10 cellular contexts compared by ENCODE assay signal in genomic region chr2:178452334-178452733, GRCh38. TPM values are rescaled to one million over a fixed set of nuclear protein-coding genes. Genes with fewer than 3 reads are reported as not detected.
A peak's percentile ranks its signal among the peaks of the same experiment; 100 is the strongest.
DNase-seq lines count a peak whose midpoint lies in the region; ATAC-seq and TF ChIP-seq lines count a peak whose summit lies in the region.
"Had no signal": no experiment of that assay in that cellular context is flagged by ENCODE, and none has a peak within 500 bp of the region (broad histone marks: within the 10 kb centered on the region; RNA-seq: fewer than 3 reads in every experiment).

No MANE protein-coding gene starts in this region.

- H3K4me3 Mint-ChIP-seq in activated T-cell treated with anti-CD3 and anti-CD28 coated beads, Interleukin-2, amount 50 U/mL, for 72 hours, result peak overlapping the region; percentile 95 to 97
- peak overlapping the region; percentile 11 for H3K4me3 Mint-ChIP-seq in memory B cell

- H3K27me3 Mint-ChIP-seq in activated T-cell treated with anti-CD3 and anti-CD28 coated beads, Interleukin-2, amount 50 U/mL, for 72 hours (ENCODE audit: low read depth), result no peaks in the 10 kb centered on the region
- no peaks in the 10 kb centered on the region for H3K27me3 Mint-ChIP-seq in memory B cell

- intact Hi-C loops in mucosa of descending colon (cut with DNase I, micrococcal nuclease), result no loop called here

- peak overlapping the region; percentile 94 for H3K4me3 ChIP-seq in SJCRH30
- H3K4me3 ChIP-seq in thoracic aorta, result peak overlapping the region; percentile 93
- H3K4me3 ChIP-seq in mucosa of descending colon, result no peak overlapping the region

- H3K9me3 Mint-ChIP-seq in activated T-cell treated with anti-CD3 and anti-CD28 coated beads, Interleukin-2, amount 50 U/mL, for 72 hours, result no peaks in the 10 kb centered on the region
- no peaks in the 10 kb centered on the region for H3K9me3 Mint-ChIP-seq in memory B cell

- peaks cover 5 to 15% of the 10 kb centered on the region in 2 donors for H3K36me3 Mint-ChIP-seq in activated T-cell treated with anti-CD3 and anti-CD28 coated beads, Interleukin-2, amount 50 U/mL, for 72 hours (ENCODE audit: insufficient read depth in 2 of 2)
- peaks cover 10% of the 10 kb centered on the region for H3K36me3 Mint-ChIP-seq in memory B cell

- H3K27me3 ChIP-seq in SJCRH30, result no peaks in the 10 kb centered on the region
- H3K27me3 ChIP-seq in thoracic aorta (replicated peaks; ENCODE audit: insufficient read depth), result no peaks in the 10 kb centered on the region

- H3K36me3 ChIP-seq in SJCRH30 (peaks cover 12% of the 10 kb centered on the region), thoracic aorta (peaks cover 4% of the 10 kb centered on the region), mucosa of descending colon (ENCODE audit: low read depth) (no peaks in the 10 kb centered on the region)

- no peak for ATAC-seq in activated T-cell treated with anti-CD3 and anti-CD28 coated beads, Interleukin-2, amount 50 U/mL, for 72 hours (replicated peaks in 1 of 2)
- no peak for ATAC-seq in memory B cell (ENCODE audit: low read depth)
- no peak for ATAC-seq in thoracic aorta (ENCODE audit: insufficient number of reproducible peaks, low FRiP score, low read depth)
- ATAC-seq in GM21717 (IDR thresholded peaks at IDR 0.05; ENCODE audit: unreplicated experiment), result no peak
- ATAC-seq in mucosa of descending colon, result no peak

- H3K9me3 ChIP-seq in SJCRH30 (replicated peaks), result no peaks in the 10 kb centered on the region
- no peaks in the 10 kb centered on the region for H3K9me3 ChIP-seq in thoracic aorta
- no peaks in the 10 kb centered on the region for H3K9me3 ChIP-seq in mucosa of descending colon
- H3K9me3 ChIP-seq: lower lobe of right lung had no signal

- H3K4me1 Mint-ChIP-seq in activated T-cell treated with anti-CD3 and anti-CD28 coated beads, Interleukin-2, amount 50 U/mL, for 72 hours (ENCODE audit: low read depth), result peaks cover 31% of the 10 kb centered on the region
- H3K4me1 Mint-ChIP-seq in memory B cell, result peaks cover 13% of the 10 kb centered on the region

- peak overlapping the region; percentile 46 for H3K27ac Mint-ChIP-seq in activated T-cell treated with anti-CD3 and anti-CD28 coated beads, Interleukin-2, amount 50 U/mL, for 72 hours
- no peak overlapping the region for H3K27ac Mint-ChIP-seq in memory B cell

- H3K4me1 ChIP-seq in SJCRH30, result no peaks in the 10 kb centered on the region
- peaks cover 8 to 34% of the 10 kb centered on the region in 2 donors for H3K4me1 ChIP-seq in thoracic aorta (ENCODE audit: control insufficient read depth in 1 of 2, low read depth in 2 of 2)
- peaks cover 13% of the 10 kb centered on the region for H3K4me1 ChIP-seq in mucosa of descending colon (ENCODE audit: low read depth)

- H3K27ac ChIP-seq in SJCRH30 (no peak overlapping the region; the same call in 1 of the 2 replicates), thoracic aorta (no peak overlapping the region)

- DNase-seq in activated T-cell treated with anti-CD3 and anti-CD28 coated beads, Interleukin-2, amount 50 U/mL, for 72 hours, result no peak
- DNase-seq in activated T-cell treated with anti-CD3 and anti-CD28 coated beads, Interleukin-2, amount 50 U/mL, for 48 hours, result no peak
- DNase-seq in SJCRH30, result no peak
- DNase-seq in memory B cell (ENCODE audit: low spot score in 2 of 2), result no peak
- DNase-seq in thoracic aorta (ENCODE audit: low spot score), result no peak
- no peak for DNase-seq in GDM1 (lab: John Stamatoyannopoulos, UW)
- no peak for DNase-seq in mucosa of descending colon
- DNase-seq: OCI-M1 had no signal

- TF ChIP-seq CTCF in thoracic aorta (IDR thresholded peaks at IDR 0.05), result no peak
- TF ChIP-seq CTCF in mucosa of descending colon (IDR thresholded peaks at IDR 0.05), result no peak

RNA-seq across cellular contexts. Expression of gene PJVK, which starts 1.2 kb away (rescaled TPM):
- total RNA-seq in activated T-cell treated with anti-CD3 and anti-CD28 coated beads, Interleukin-2, amount 50 U/mL, for 72 hours, result 1 to 10 TPM; 6.8 to 8.7 TPM
- total RNA-seq in SJCRH30 (2014; rRNA removed; shearing (Covaris generic)), result 1.3 TPM in 2 replicates
- 1 to 10 TPM; 1.8 TPM for total RNA-seq in thoracic aorta
- total RNA-seq in mucosa of descending colon, result 1 to 10 TPM; 1.4 to 3.3 (median 1.5) TPM

RNA-seq across cellular contexts. Expression of gene PRKRA, which starts 1.4 kb away (rescaled TPM):
- total RNA-seq in activated T-cell treated with anti-CD3 and anti-CD28 coated beads, Interleukin-2, amount 50 U/mL, for 72 hours, result 10 to 100 TPM; 56.7 to 75.2 TPM
- total RNA-seq in SJCRH30 (2014; rRNA removed; shearing (Covaris generic)), result 95.9 and 112 TPM in 2 replicates
- total RNA-seq in thoracic aorta (10 to 100 TPM; 61.3 to 71.5 TPM), mucosa of descending colon (10 to 100 TPM; 28.7 to 55.6 (median 31.5) TPM)

RNA-seq across cellular contexts. Expression of gene FKBP7, which starts 26.1 kb away (rescaled TPM):
- total RNA-seq in activated T-cell treated with anti-CD3 and anti-CD28 coated beads, Interleukin-2, amount 50 U/mL, for 72 hours, result 1 to 10 TPM; 2.1 to 3.0 TPM
- 42.6 and 48.4 TPM in 2 replicates for total RNA-seq in SJCRH30 (2014; rRNA removed; shearing (Covaris generic))
- total RNA-seq in thoracic aorta, result 10 to 100 TPM; 20.1 to 21.8 TPM
- total RNA-seq in mucosa of descending colon, result 1 to 10 TPM; 2.1 to 8.7 (median 7.3) TPM

RNA-seq across cellular contexts. Expression of gene PLEKHA3, which starts 27.9 kb away (rescaled TPM):
- 10 to 100 TPM; 23.0 to 28.0 TPM for total RNA-seq in activated T-cell treated with anti-CD3 and anti-CD28 coated beads, Interleukin-2, amount 50 U/mL, for 72 hours
- 12.3 and 15.1 TPM in 2 replicates for total RNA-seq in SJCRH30 (2014; rRNA removed; shearing (Covaris generic))
- total RNA-seq in thoracic aorta (10 to 100 TPM in 1 of 2 donors, 1 to 10 TPM in 1; 9.7 to 22.5 TPM), mucosa of descending colon (10 to 100 TPM; 24.1 to 47.6 (median 26.3) TPM)
